Comparison of ENCODE assay signal across 8 cellular contexts in genomic region chr1:205354259-205354904, GRCh38. TPM values are rescaled to one million over a fixed set of nuclear protein-coding genes. Genes with fewer than 3 reads are reported as not detected.
DNase-seq lines count a peak whose midpoint lies in the region; ATAC-seq and TF ChIP-seq lines count a peak whose summit lies in the region.

No MANE protein-coding gene starts in this region.

- DNase-seq in GM03348 (ENCODE audit: low spot score) = peak; percentile 74
- peak; percentile 65 for DNase-seq in NCI-H1105 treated with DMSO at 0.1 percent for 48 hours (lab: John Stamatoyannopoulos, UW)
- DNase-seq in T-helper 22 cell (ENCODE audit: low read depth) = peak; percentile 24
- peak; percentile 62 for DNase-seq in astrocyte of the cerebellum (ENCODE audit: low read depth)
- DNase-seq in immature natural killer cell = peak; percentile 38 to 59 (median 49)
- peak; percentile 50 for DNase-seq in stimulated activated CD4-positive, alpha-beta T cell treated with anti-CD3 and anti-CD28 coated beads, Interleukin-1b, Interleukin-23, amount 100 ng/mL, for 48 hours
- no peak for DNase-seq in GF-D8 (lab: John Stamatoyannopoulos, UW)

- no peak for ATAC-seq in HG02973 (IDR thresholded peaks at IDR 0.05; ENCODE audit: unreplicated experiment)

- TF ChIP-seq CTCF in astrocyte of the cerebellum (IDR thresholded peaks at IDR 0.05; ENCODE audit: low read depth, low read length, missing control alignments) = peak; percentile 89

- no peaks in the 10 kb centered on the region for H3K36me3 Mint-ChIP-seq in immature natural killer cell

- H3K9me3 Mint-ChIP-seq in immature natural killer cell = no peaks in the 10 kb centered on the region

- H3K27ac Mint-ChIP-seq in immature natural killer cell = no peak overlapping the region

- in situ Hi-C loops in astrocyte of the cerebellum (cut with HindIII; ENCODE audit: low sequenced_read_pairs) = no loop called here

- no peaks in the 10 kb centered on the region for H3K4me1 Mint-ChIP-seq in immature natural killer cell

- peaks cover 3 to 8% (median 8%) of the 10 kb centered on the region in 3 donors for H3K27me3 Mint-ChIP-seq in immature natural killer cell (ENCODE audit: low read depth in 3 of 3)

- no peak overlapping the region for H3K4me3 Mint-ChIP-seq in immature natural killer cell

- H3K4me3 ChIP-seq in astrocyte of the cerebellum (ENCODE audit: low read depth, low read length) = no peak overlapping the region

RNA-seq across cellular contexts. Expression of gene KLHDC8A, which starts 2.3 kb away (rescaled TPM):
- not detected for polyA plus RNA-seq in immature natural killer cell

RNA-seq across cellular contexts. Expression of gene NUAK2, which starts 32.8 kb away (rescaled TPM):
- polyA plus RNA-seq in immature natural killer cell = 10 to 100 TPM in 1 of 3 donors, 1 to 10 TPM in 2; 6.3 to 26.4 (median 6.6) TPM
